1 cellular context compared by ENCODE assay signal in the genomic region with DNA sequence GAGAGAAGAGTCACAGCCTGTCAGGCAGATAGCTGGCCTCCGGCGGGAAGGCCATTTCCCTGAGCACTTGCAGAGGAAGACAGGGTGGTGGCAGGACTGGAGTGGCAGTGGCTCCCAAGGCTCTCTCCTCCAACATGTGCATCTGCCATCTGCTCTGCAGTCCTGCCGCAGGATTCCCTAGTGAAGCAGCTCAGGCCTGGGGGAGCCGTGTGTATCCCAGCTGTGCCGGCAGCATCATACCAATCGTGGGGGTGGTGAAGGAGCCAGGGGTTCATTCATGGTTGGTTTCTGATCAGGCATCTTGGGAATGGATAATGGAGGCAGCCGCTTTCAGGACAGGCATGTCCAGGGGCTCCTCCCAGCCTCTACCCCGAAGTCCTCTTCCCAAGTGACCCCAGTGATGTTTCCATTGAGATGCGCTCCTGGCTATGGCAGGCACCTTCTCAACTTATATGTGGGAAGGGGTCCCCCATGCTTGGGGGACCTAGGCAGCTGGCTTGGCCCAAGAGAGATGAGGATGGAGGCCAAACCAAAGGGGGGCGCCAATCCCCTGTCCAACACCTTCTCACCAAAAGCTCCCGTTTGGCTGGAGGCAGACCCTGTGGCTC.
TF ChIP-seq lines count a peak whose summit lies in the region.

No MANE protein-coding gene starts in this region.

TF ChIP-seq in GM12878, 131 proteins besides CTCF, POLR2A, EP300 and RAD21:
- TF ChIP-seq SKIL (IDR thresholded peaks at IDR 0.05; ENCODE audit: low read depth, poor library complexity, severe bottlenecking) (no peak), SMAD5 (IDR thresholded peaks at IDR 0.05; ENCODE audit: low read depth) (no peak), ATF7 (IDR thresholded peaks at IDR 0.05; ENCODE audit: low read depth) (no peak), CEBPB (IDR thresholded peaks at IDR 0.05; ENCODE audit: borderline replicate concordance in 1 of 2, low read depth in 2 of 2, low read length in 2 of 2) (no peak), ZZZ3 (IDR thresholded peaks at IDR 0.05; ENCODE audit: control insufficient read depth, insufficient read length, low read depth) (no peak), YY1 (IDR thresholded peaks at IDR 0.05; ENCODE audit: low read depth, low read length) (no peak), SMAD1 (IDR thresholded peaks at IDR 0.05; ENCODE audit: low read depth, partially characterized antibody) (no peak), TCF3 (IDR thresholded peaks at IDR 0.05; ENCODE audit: borderline replicate concordance, insufficient read depth, low read depth, low read length) (no peak), NBN (IDR thresholded peaks at IDR 0.05) (no peak), WRNIP1 (IDR thresholded peaks at IDR 0.05; ENCODE audit: borderline replicate concordance, low read depth, low read length) (no peak), ZNF207 (IDR thresholded peaks at IDR 0.05; ENCODE audit: borderline replicate concordance) (no peak), HDAC6 (IDR thresholded peaks at IDR 0.05; ENCODE audit: unreplicated experiment) (no peak), NR2C2 (IDR thresholded peaks at IDR 0.05; ENCODE audit: borderline replicate concordance, control insufficient read depth, insufficient read length, low read depth) (no peak), LARP7 (IDR thresholded peaks at IDR 0.05) (no peak), TCF12 (IDR thresholded peaks at IDR 0.05; ENCODE audit: low read depth, low read length) (no peak), SMARCA5 (IDR thresholded peaks at IDR 0.05) (no peak), IRF4 (IDR thresholded peaks at IDR 0.05; ENCODE audit: low read depth, low read length) (no peak), SUPT20H (IDR thresholded peaks at IDR 0.05; ENCODE audit: borderline replicate concordance, control insufficient read depth, low read depth, low read length) (no peak), POLR2AphosphoS5 (IDR thresholded peaks at IDR 0.05; ENCODE audit: low read length) (no peak)
- TF ChIP-seq, protein P1, sequence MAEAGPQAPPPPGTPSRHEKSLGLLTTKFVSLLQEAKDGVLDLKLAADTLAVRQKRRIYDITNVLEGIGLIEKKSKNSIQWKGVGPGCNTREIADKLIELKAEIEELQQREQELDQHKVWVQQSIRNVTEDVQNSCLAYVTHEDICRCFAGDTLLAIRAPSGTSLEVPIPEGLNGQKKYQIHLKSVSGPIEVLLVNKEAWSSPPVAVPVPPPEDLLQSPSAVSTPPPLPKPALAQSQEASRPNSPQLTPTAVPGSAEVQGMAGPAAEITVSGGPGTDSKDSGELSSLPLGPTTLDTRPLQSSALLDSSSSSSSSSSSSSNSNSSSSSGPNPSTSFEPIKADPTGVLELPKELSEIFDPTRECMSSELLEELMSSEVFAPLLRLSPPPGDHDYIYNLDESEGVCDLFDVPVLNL (IDR thresholded peaks at IDR 0.05; ENCODE audit: low read depth, low read length) = no peak
TF ChIP-seq in GM12878: peak in this region for 0.
